ENCODE assay signal across 9 cellular contexts in genomic region chr3:16427309-16427965, GRCh38.
DNase-seq lines count a peak whose midpoint lies in the region; ATAC-seq, FAIRE-seq and TF ChIP-seq lines count a peak whose summit lies in the region.
"Had no signal": no experiment of that assay in that cellular context is flagged by ENCODE, and none has a peak within 500 bp of the region (broad histone marks: within the 10 kb centered on the region; RNA-seq: fewer than 3 reads in every experiment).

No MANE protein-coding gene starts in this region.

- no TSS peak for BruUV-seq in PC-3 (replicated peaks; lab: Mats Ljungman, UMichigan)

- no peaks in the 10 kb centered on the region for H3K36me3 ChIP-seq in PC-3 (ENCODE audit: low read depth, low read length)
- H3K36me3 ChIP-seq in pancreas: no peaks in the 10 kb centered on the region

- no peak overlapping the region for H3K4me2 ChIP-seq in PC-3 (ENCODE audit: low read length)

- peak; percentile 86 for DNase-seq in AG20443 (ENCODE audit: low spot score)
- peak; percentile 17 for DNase-seq in PC-3
- DNase-seq in fibroblast of gingiva (ENCODE audit: low read depth): peak; percentile 94
- DNase-seq in pancreas: no peak
- no peak for DNase-seq in foreskin keratinocyte
- no peak for DNase-seq in GM13977 (ENCODE audit: low spot score)
- DNase-seq in DMS 273 (lab: John Stamatoyannopoulos, UW; ENCODE audit: unreplicated experiment): no peak

- H3K27ac ChIP-seq in PC-3 (ENCODE audit: low read length) (no peak overlapping the region), pancreas (no peak overlapping the region), foreskin keratinocyte (no peak overlapping the region)

- H3K9me2 ChIP-seq in PC-3 (replicated peaks; ENCODE audit: low read length): no peaks in the 10 kb centered on the region

- no peak for ATAC-seq in PC-3
- peak in 3 of 4 donors; percentile 59 to 80 (median 70) for ATAC-seq in pancreas
- no peak for ATAC-seq in foreskin keratinocyte
- no peak for ATAC-seq in HG03442 (IDR thresholded peaks at IDR 0.05; ENCODE audit: unreplicated experiment)

- H3K79me2 ChIP-seq in PC-3 (ENCODE audit: low read length): no peaks in the 10 kb centered on the region

- intact Hi-C loops in PC-3 (cut with micrococcal nuclease) (no loop called here), pancreas (cut with DNase I) (no loop called here)

- in situ Hi-C loops in GM13977 (cut with MboI; ENCODE audit: low pct_unique_long_range_greater_than_20kb, low sequenced_read_pairs, unreplicated experiment): no loop called here

- no peak overlapping the region for H2AFZ ChIP-seq in PC-3 (ENCODE audit: low read length)

- CTCF ChIA-PET in PC-3 (lab: Charles Lee): no interaction called here

- H3K27me3 ChIP-seq in PC-3 (ENCODE audit: low read length): no peaks in the 10 kb centered on the region
- H3K27me3 ChIP-seq in pancreas: no peaks in the 10 kb centered on the region
- no peaks in the 10 kb centered on the region for H3K27me3 ChIP-seq in foreskin keratinocyte

- no peak overlapping the region for H3K9ac ChIP-seq in PC-3 (ENCODE audit: low read length)

- H3K9me3 ChIP-seq in PC-3 (ENCODE audit: low read length) (no peaks in the 10 kb centered on the region), pancreas (no peaks in the 10 kb centered on the region)

- FAIRE-seq in pancreas (lab: Jason Lieb, UNC): no peak
- FAIRE-seq: keratinocyte had no signal

- H3K4me3 ChIP-seq in PC-3 (ENCODE audit: low read length) (no peak overlapping the region), pancreas (no peak overlapping the region)

- POLR2A ChIA-PET in PC-3 (lab: Charles Lee; ENCODE audit: unreplicated experiment): no interaction called here

- H3K4me1 ChIP-seq in PC-3 (ENCODE audit: insufficient read depth, low read length) (no peaks in the 10 kb centered on the region), pancreas (no peaks in the 10 kb centered on the region), foreskin keratinocyte (no peaks in the 10 kb centered on the region)

- TF ChIP-seq CTCF in PC-3 (conservative IDR thresholded peaks at IDR 0.05; ENCODE audit: low read depth, low read length): no peak
- TF ChIP-seq CTCF in pancreas (IDR thresholded peaks at IDR 0.05): no peak
- no peak for TF ChIP-seq CTCF in foreskin keratinocyte (conservative IDR thresholded peaks at IDR 0.05)
- TF ChIP-seq CTCF in GM13977 (IDR thresholded peaks at IDR 0.05; ENCODE audit: extremely low read depth, insufficient read depth, missing control alignments): no peak

- H4K20me1 ChIP-seq in PC-3 (ENCODE audit: low read length): no peaks in the 10 kb centered on the region

- 70 to 72% methylated on average over 5 of the region's 5 CpGs for WGBS in pancreas, 2 donors

- no peaks in the 10 kb centered on the region for H3F3A ChIP-seq in PC-3 (ENCODE audit: low read length, unreplicated experiment)

Comparison
In these comparisons a context has a peak if more than half of its experiments do, and no peak if none do; other contexts are left out.
1. DNase-seq: peak in AG20443 (single experiment), PC-3 (single experiment) and fibroblast of gingiva (single experiment); none in pancreas (0 of 6), foreskin keratinocyte (0 of 2), GM13977 (single experiment) and DMS 273 (single experiment).
2. ATAC-seq: peak in pancreas (3 of 4); none in PC-3 (single experiment), foreskin keratinocyte (single experiment) and HG03442 (single experiment).